14 cellular contexts compared by ENCODE assay signal in the genomic region with DNA sequence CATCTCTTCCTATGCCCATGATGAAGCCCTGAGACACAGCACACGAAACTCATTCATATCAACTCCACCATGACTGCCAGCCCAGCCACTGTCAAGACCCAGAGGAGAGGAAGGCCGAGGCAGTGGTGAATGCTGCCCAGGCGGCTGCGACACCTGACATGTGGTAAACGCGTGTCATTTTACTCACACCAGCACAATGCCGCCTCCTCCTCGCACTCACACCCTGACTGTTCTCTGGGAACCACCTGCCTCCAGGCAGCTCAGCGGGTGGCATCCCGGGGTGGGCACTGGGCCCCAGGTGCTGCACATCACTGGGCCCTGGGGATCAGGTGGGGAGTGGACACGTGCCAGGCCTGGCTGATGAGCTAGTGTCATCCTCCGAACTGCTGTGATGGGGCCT.
"Had no signal": no experiment of that assay in that cellular context is flagged by ENCODE, and none has a peak within 500 bp of the region (broad histone marks: within the 10 kb centered on the region; RNA-seq: fewer than 3 reads in every experiment).

No MANE protein-coding gene starts in this region.

- H3K9me3 Mint-ChIP-seq: naive thymus-derived CD8-positive, alpha-beta T cell; stimulated activated naive B cell treated with anti-CD40 and anti-IgM and Interleukin-4, amounts not matched to agents 10 μg/mL and 1 μg/mL and 100 μg/mL, for 72 hours; type B pancreatic cell had no signal

- ATAC-seq: naive thymus-derived CD8-positive, alpha-beta T cell; stimulated activated naive B cell treated with anti-CD40 and anti-IgM and Interleukin-4, amounts not matched to agents 10 μg/mL and 1 μg/mL and 100 μg/mL, for 72 hours had no signal

- H3K27me3 Mint-ChIP-seq: activated naive CD8-positive, alpha-beta T cell; naive thymus-derived CD8-positive, alpha-beta T cell; stimulated activated naive B cell treated with anti-CD40 and anti-IgM and Interleukin-4, amounts not matched to agents 10 μg/mL and 1 μg/mL and 100 μg/mL, for 72 hours; type B pancreatic cell had no signal

- H3K27me3 ChIP-seq: pancreas, SJCRH30, suprapubic skin had no signal

- H3K4me3 Mint-ChIP-seq: activated naive CD8-positive, alpha-beta T cell; naive thymus-derived CD8-positive, alpha-beta T cell; stimulated activated naive B cell treated with anti-CD40 and anti-IgM and Interleukin-4, amounts not matched to agents 10 μg/mL and 1 μg/mL and 100 μg/mL, for 72 hours; type B pancreatic cell had no signal

- H3K36me3 Mint-ChIP-seq: activated naive CD8-positive, alpha-beta T cell; stimulated activated naive B cell treated with anti-CD40 and anti-IgM and Interleukin-4, amounts not matched to agents 10 μg/mL and 1 μg/mL and 100 μg/mL, for 72 hours had no signal

- H3K27ac ChIP-seq: SJCRH30, suprapubic skin had no signal

- H3K27ac Mint-ChIP-seq: activated naive CD8-positive, alpha-beta T cell; stimulated activated naive B cell treated with anti-CD40 and anti-IgM and Interleukin-4, amounts not matched to agents 10 μg/mL and 1 μg/mL and 100 μg/mL, for 72 hours; type B pancreatic cell had no signal

- H3K4me3 ChIP-seq: pancreas, SJCRH30, suprapubic skin had no signal

- DNase-seq: activated effector memory CD4-positive, alpha-beta T cell treated with anti-CD3 and anti-CD28 coated beads, Interleukin-2, amount 50 U/mL, for 16 hours; amniotic stem cell; cortex of kidney; effector CD4-positive, alpha-beta T cell; foreskin fibroblast; kidney glomerular epithelial cell; mesenchymal stem cell; naive thymus-derived CD8-positive, alpha-beta T cell; pancreas; SJCRH30; stimulated activated naive B cell treated with anti-CD40 and anti-IgM and Interleukin-4, amounts not matched to agents 10 μg/mL and 1 μg/mL and 100 μg/mL, for 72 hours had no signal

- H3K4me1 ChIP-seq: SJCRH30 had no signal

- H3K9me3 ChIP-seq: pancreas, SJCRH30, suprapubic skin had no signal

- H3K36me3 ChIP-seq: pancreas, suprapubic skin had no signal
